In the genomic region with DNA sequence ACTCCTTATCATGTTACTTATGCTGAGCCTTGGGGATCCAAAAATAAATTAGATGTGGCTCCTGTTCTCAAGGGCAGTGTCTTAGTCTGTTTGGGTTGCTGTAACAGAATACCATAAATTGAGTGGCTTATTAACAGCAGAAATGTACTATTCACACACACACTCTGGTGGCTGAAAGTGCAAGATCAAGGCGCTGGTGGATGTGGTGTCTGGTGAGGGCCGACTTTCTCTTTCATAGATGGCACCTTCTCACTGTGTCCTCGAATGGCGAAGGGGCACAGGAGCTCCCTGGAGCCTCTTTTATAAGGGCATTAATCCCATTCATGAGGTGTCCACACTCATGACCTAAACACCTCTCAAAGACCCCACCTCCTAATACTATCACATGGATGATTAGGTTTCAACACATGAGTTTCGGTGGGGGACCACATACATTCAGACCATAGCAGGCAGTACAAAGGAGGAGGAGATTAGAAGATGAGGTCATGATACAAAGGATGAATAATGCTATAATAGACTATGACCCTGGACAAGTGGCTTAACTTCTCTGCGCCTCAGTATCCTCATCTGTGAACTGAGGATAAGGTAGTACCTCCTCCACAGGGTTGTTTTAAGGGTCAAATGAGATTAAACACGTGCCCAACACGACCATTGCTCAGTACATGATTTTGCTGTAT, we compare ENCODE assay signal across 25 cellular contexts.
"Had no signal": no experiment of that assay in that cellular context is flagged by ENCODE, and none has a peak within 500 bp of the region (broad histone marks: within the 10 kb centered on the region; RNA-seq: fewer than 3 reads in every experiment).

No MANE protein-coding gene starts in this region.

- H3K4me3 Mint-ChIP-seq: endodermal cell; memory B cell; naive thymus-derived CD4-positive, alpha-beta T cell; nephron; stimulated activated naive B cell treated with anti-CD40 and anti-IgM and Interleukin-4, amounts not matched to agents 10 μg/mL and 1 μg/mL and 100 μg/mL, for 72 hours; stimulated activated naive CD8-positive, alpha-beta T cell treated with anti-CD3 and anti-CD28 coated beads, Interleukin-15, Interleukin-2, amounts not matched to agents 100 ng/mL and 50 ng/mL, for 24 hours had no signal

- H3K4me1 Mint-ChIP-seq: memory B cell; naive thymus-derived CD4-positive, alpha-beta T cell; stimulated activated naive B cell treated with anti-CD40 and anti-IgM and Interleukin-4, amounts not matched to agents 10 μg/mL and 1 μg/mL and 100 μg/mL, for 72 hours had no signal

- H3K36me3 ChIP-seq: esophagus squamous epithelium, lower lobe of right lung, neutrophil, prostate gland, transverse colon, upper lobe of right lung, uterus had no signal

- H3K27me3 ChIP-seq: esophagus squamous epithelium, neutrophil, transverse colon, upper lobe of right lung, uterus had no signal

- H3K27ac Mint-ChIP-seq: endodermal cell; memory B cell; naive thymus-derived CD4-positive, alpha-beta T cell; nephron; stimulated activated naive B cell treated with anti-CD40 and anti-IgM and Interleukin-4, amounts not matched to agents 10 μg/mL and 1 μg/mL and 100 μg/mL, for 72 hours; stimulated activated naive CD8-positive, alpha-beta T cell treated with anti-CD3 and anti-CD28 coated beads, Interleukin-15, Interleukin-2, amounts not matched to agents 100 ng/mL and 50 ng/mL, for 24 hours had no signal

- H3K27me3 Mint-ChIP-seq: stimulated activated naive CD8-positive, alpha-beta T cell treated with anti-CD3 and anti-CD28 coated beads, Interleukin-15, Interleukin-2, amounts not matched to agents 100 ng/mL and 50 ng/mL, for 24 hours had no signal

- H3K36me3 Mint-ChIP-seq: memory B cell; stimulated activated naive B cell treated with anti-CD40 and anti-IgM and Interleukin-4, amounts not matched to agents 10 μg/mL and 1 μg/mL and 100 μg/mL, for 72 hours had no signal

- DNase-seq: caudate nucleus; effector CD8-positive, alpha-beta T cell; endodermal cell; esophagus squamous epithelium; foreskin melanocyte; left ventricle myocardium superior; lower lobe of right lung; midbrain; naive thymus-derived CD4-positive, alpha-beta T cell; right cardiac atrium; small intestine; stimulated activated CD4-positive, alpha-beta T cell treated with anti-CD3 and anti-CD28 coated beads, Interleukin-15, amount 100 ng/mL, for 24 hours; stimulated activated CD4-positive, alpha-beta T cell treated with anti-CD3 and anti-CD28 coated beads, Interleukin-2, amount 100 ng/mL, for 48 hours; stimulated activated naive B cell treated with anti-CD40 and anti-IgM and Interleukin-4, amounts not matched to agents 10 μg/mL and 1 μg/mL and 100 μg/mL, for 72 hours; transverse colon; upper lobe of right lung; uterus had no signal

- H3K9me3 ChIP-seq: esophagus squamous epithelium, lower lobe of right lung, neutrophil, prostate gland, transverse colon, upper lobe of right lung, uterus had no signal

- H3K27ac ChIP-seq: epithelial cell of prostate, esophagus squamous epithelium, lower lobe of right lung, neutrophil, prostate gland, upper lobe of right lung, uterus had no signal

- FAIRE-seq: colon, keratinocyte, small intestine had no signal

- ATAC-seq: left ventricle myocardium superior; lower lobe of right lung; naive thymus-derived CD4-positive, alpha-beta T cell; right cardiac atrium; stimulated activated naive B cell treated with anti-CD40 and anti-IgM and Interleukin-4, amounts not matched to agents 10 μg/mL and 1 μg/mL and 100 μg/mL, for 72 hours; upper lobe of right lung had no signal

- H3K4me3 ChIP-seq: esophagus squamous epithelium, lower lobe of right lung, prostate gland, transverse colon, upper lobe of right lung, uterus had no signal

- H3K4me1 ChIP-seq: lower lobe of right lung, prostate gland, upper lobe of right lung, uterus had no signal

- H3K9me3 Mint-ChIP-seq: endodermal cell; memory B cell; nephron; stimulated activated naive B cell treated with anti-CD40 and anti-IgM and Interleukin-4, amounts not matched to agents 10 μg/mL and 1 μg/mL and 100 μg/mL, for 72 hours; stimulated activated naive CD8-positive, alpha-beta T cell treated with anti-CD3 and anti-CD28 coated beads, Interleukin-15, Interleukin-2, amounts not matched to agents 100 ng/mL and 50 ng/mL, for 24 hours had no signal
